Comparison of ENCODE assay signal across 9 cellular contexts in the genomic region with DNA sequence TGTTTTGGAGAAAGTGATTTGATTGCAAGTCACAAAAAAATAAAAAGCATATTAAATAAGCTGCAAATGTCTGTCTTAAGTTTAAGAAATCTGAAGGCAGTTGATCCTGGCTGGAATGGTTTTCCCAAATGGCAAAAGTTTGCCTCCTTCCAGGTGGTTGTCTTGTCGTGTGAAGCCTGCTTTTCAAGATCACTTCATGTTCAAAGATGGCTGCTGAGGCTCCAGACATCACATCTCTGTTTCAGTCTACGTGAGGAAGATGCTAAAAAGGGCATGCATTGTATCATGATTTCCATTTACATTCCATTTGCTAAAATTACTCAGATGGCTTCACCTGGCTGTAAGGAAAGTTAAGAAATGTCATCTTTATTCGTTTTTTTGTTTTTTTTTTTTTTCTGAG. TPM values are rescaled to one million over a fixed set of nuclear protein-coding genes. Genes with fewer than 3 reads are reported as not detected.
"Had no signal": no experiment of that assay in that cellular context is flagged by ENCODE, and none has a peak within 500 bp of the region (broad histone marks: within the 10 kb centered on the region; RNA-seq: fewer than 3 reads in every experiment).

No MANE protein-coding gene starts in this region.

- H3K36me3 Mint-ChIP-seq: IgD-negative memory B cell had no signal

- ATAC-seq: GM23338, HepG2 had no signal

- H3K27ac ChIP-seq: HL-60, KMS-11 had no signal

- H3K4me3 ChIP-seq: GM23338 had no signal

- H3K27ac Mint-ChIP-seq: GM23338, H9, HFFc6, IgD-negative memory B cell had no signal

- H3K9me3 Mint-ChIP-seq: GM23338, H9, HFFc6, IgD-negative memory B cell had no signal

- H3K4me2 ChIP-seq: GM23338, KMS-11 had no signal

- DNase-seq: H9, HCEC 1CT, HFFc6, KBM-7 had no signal

- H2AFZ ChIP-seq: GM23338 had no signal

- FAIRE-seq: HepG2 had no signal

- H3K9ac ChIP-seq: KMS-11 had no signal

- H3K4me3 Mint-ChIP-seq: GM23338, H9, HFFc6, IgD-negative memory B cell had no signal

- H3K4me1 Mint-ChIP-seq: IgD-negative memory B cell had no signal

RNA-seq across cellular contexts. Expression of a gene that starts 31.6 kb away (rescaled TPM):
- polyA plus RNA-seq: IgD-negative memory B cell had no signal
